In the genomic region with DNA sequence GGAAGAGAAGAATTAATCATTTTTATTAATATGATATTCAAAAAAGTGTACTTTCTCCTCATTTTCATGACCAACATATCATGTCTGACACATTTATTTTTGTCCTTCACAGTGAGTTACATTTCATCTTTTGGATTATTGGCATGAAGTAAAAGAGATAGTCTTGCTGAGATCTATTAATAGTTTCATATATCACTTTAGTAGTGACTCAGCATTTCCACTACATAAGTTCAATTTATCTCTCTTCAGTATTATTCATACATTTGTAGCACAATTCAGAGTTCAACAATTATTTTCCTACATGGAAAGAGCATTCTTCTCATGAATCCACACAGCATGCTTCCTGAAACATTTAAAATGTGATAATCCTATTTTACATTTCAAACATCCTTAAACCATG, we compare ENCODE assay signal across 1 cellular context.
TF ChIP-seq lines count a peak whose summit lies in the region.

No MANE protein-coding gene starts in this region.

TF ChIP-seq in SK-N-SH, 30 proteins besides CTCF, POLR2A, EP300 and RAD21 (continued from another document):
- TF ChIP-seq, protein P1, sequence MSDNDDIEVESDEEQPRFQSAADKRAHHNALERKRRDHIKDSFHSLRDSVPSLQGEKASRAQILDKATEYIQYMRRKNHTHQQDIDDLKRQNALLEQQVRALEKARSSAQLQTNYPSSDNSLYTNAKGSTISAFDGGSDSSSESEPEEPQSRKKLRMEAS (IDR thresholded peaks at IDR 0.05; ENCODE audit: low read depth): no peak
TF ChIP-seq in SK-N-SH: peak in this region for 0.
